24 cellular contexts compared by ENCODE assay signal in genomic region chr2:220882507-220882906, GRCh38.
"Had no signal": no experiment of that assay in that cellular context is flagged by ENCODE, and none has a peak within 500 bp of the region (broad histone marks: within the 10 kb centered on the region; RNA-seq: fewer than 3 reads in every experiment).

No MANE protein-coding gene starts in this region.

- H3K36me3 ChIP-seq: stomach, suprapubic skin, thoracic aorta, thyroid gland, tibial artery, tibial nerve, transverse colon, upper lobe of left lung, upper lobe of right lung, uterus, vagina had no signal

- H3K9me3 ChIP-seq: stomach, suprapubic skin, testis, thoracic aorta, thyroid gland, tibial artery, tibial nerve, transverse colon, upper lobe of left lung, upper lobe of right lung, uterus, vagina had no signal

- DNase-seq: stimulated activated CD4-positive, alpha-beta T cell treated with anti-CD3 and anti-CD28 coated beads, Interleukin-2, amount 100 ng/mL, for 48 hours; stimulated activated CD4-positive, alpha-beta T cell treated with anti-CD3 and anti-CD28 coated beads, Interleukin-4, amount 100 ng/mL, for 1 hour; stimulated activated CD4-positive, alpha-beta T cell treated with anti-CD3 and anti-CD28 coated beads, Interleukin-4, amount 100 ng/mL, for 24 hours; stimulated activated CD4-positive, alpha-beta T cell treated with anti-CD3 and anti-CD28 coated beads, Interleukin-4, amount 100 ng/mL, for 4 hours; stimulated activated CD8-positive, alpha-beta memory T cell treated with anti-CD3 and anti-CD28 coated beads, Interleukin-4, amount 100 ng/mL, for 48 hours; stimulated activated naive B cell treated with anti-CD40 and anti-IgM and Interleukin-4, amounts not matched to agents 10 μg/mL and 1 μg/mL and 100 μg/mL, for 72 hours; stimulated activated naive CD4-positive, alpha-beta T cell; stimulated activated naive CD4-positive, alpha-beta T cell treated with Interleukin-2 at 50 U/mL for 16 hours; stimulated activated naive CD8-positive, alpha-beta T cell treated with anti-CD3 and anti-CD28 coated beads, Interleukin-15, amount 100 ng/mL, for 72 hours; stimulated activated naive CD8-positive, alpha-beta T cell treated with anti-CD3 and anti-CD28 coated beads, Interleukin-15, Interleukin-2, amounts not matched to agents 100 U/mL and 50 U/mL, for 24 hours; stomach; substantia nigra; testis; thyroid gland; tibial artery; transverse colon; trophoblast cell; upper lobe of left lung; upper lobe of right lung; uterus had no signal

- H3K27ac ChIP-seq: stomach, suprapubic skin, testis, thoracic aorta, thyroid gland, tibial artery, tibial nerve, transverse colon, upper lobe of left lung, upper lobe of right lung, uterus, vagina had no signal

- H3K4me3 ChIP-seq: stomach, suprapubic skin, testis, thoracic aorta, thyroid gland, tibial artery, tibial nerve, transverse colon, upper lobe of left lung, upper lobe of right lung, uterus, vagina had no signal

- H3K4me1 ChIP-seq: stomach, testis, thyroid gland, tibial artery, tibial nerve, transverse colon, upper lobe of left lung, upper lobe of right lung, uterus, vagina had no signal
